Comparison of ENCODE assay signal across 11 cellular contexts in genomic region chr4:168868044-168868855, GRCh38.
DNase-seq lines count a peak whose midpoint lies in the region; ATAC-seq, FAIRE-seq and TF ChIP-seq lines count a peak whose summit lies in the region.
"Had no signal": no experiment of that assay in that cellular context is flagged by ENCODE, and none has a peak within 500 bp of the region (broad histone marks: within the 10 kb centered on the region; RNA-seq: fewer than 3 reads in every experiment).

No MANE protein-coding gene starts in this region.

- POLR2A ChIA-PET in GM12878 (lab: Charles Lee): no interaction called here

- H3K79me2 ChIP-seq in GM12878 (ENCODE audit: control insufficient read depth, insufficient read depth, low read length): no peaks in the 10 kb centered on the region

- no peak for TF ChIP-seq EP300 in GM12878 (IDR thresholded peaks at IDR 0.05; ENCODE audit: borderline replicate concordance in 1 of 2, control insufficient read depth in 1 of 2, low read depth in 2 of 2, low read length in 2 of 2)
- TF ChIP-seq EP300 in transverse colon (IDR thresholded peaks at IDR 0.05; ENCODE audit: low read depth): no peak

- H4K20me1 ChIP-seq in GM12878 (ENCODE audit: control insufficient read depth, insufficient read depth): no peaks in the 10 kb centered on the region

- no peak overlapping the region for H3K27ac ChIP-seq in GM12878 (ENCODE audit: control insufficient read depth, insufficient read depth)
- peak overlapping the region; percentile 23 to 54 (median 44) for H3K27ac ChIP-seq in transverse colon

- H3K4me2 ChIP-seq in GM12878 (ENCODE audit: control insufficient read depth, insufficient read depth): no peak overlapping the region

- intact Hi-C loops in activated naive CD4-positive, alpha-beta T cell treated with anti-CD3 and anti-CD28 coated beads for 36 hours (cut with micrococcal nuclease): loop anchor here (1.0 to 2.0 kb wide), 2 partner anchors 157 to 357 kb away; no protein-coding TSS in a partner anchor
- intact Hi-C loops in GM12878 (cut with micrococcal nuclease; ENCODE audit: unreplicated experiment): no loop called here
- intact Hi-C loops in transverse colon (cut with DNase I; ENCODE audit: low total_unique reads): no loop called here

- no peak overlapping the region for H3K9ac ChIP-seq in GM12878 (ENCODE audit: control insufficient read depth, insufficient read depth, low read length)

- ATAC-seq in GM12878: no peak
- no peak for ATAC-seq in GM21825 (IDR thresholded peaks at IDR 0.05; ENCODE audit: unreplicated experiment)
- ATAC-seq: naive thymus-derived CD8-positive, alpha-beta T cell had no signal

- no peak for TF ChIP-seq CTCF in GM12878 (IDR thresholded peaks at IDR 0.05 in 2 of 3, conservative IDR thresholded peaks at IDR 0.05 in 1 of 3; ENCODE audit: control insufficient read depth in 2 of 3, extremely low read depth in 1 of 3, insufficient read depth in 1 of 3, low read depth in 3 of 3, low read length in 3 of 3)
- TF ChIP-seq CTCF in transverse colon (IDR thresholded peaks at IDR 0.05): no peak
- TF ChIP-seq CTCF in D721Med (IDR thresholded peaks at IDR 0.05; ENCODE audit: insufficient read depth, missing control alignments): no peak

- WGBS in GM12878 (ENCODE audit: insufficient coverage, insufficient replicate concordance, low lambda C conversion rate, missing lambda C conversion rate): 54% methylated on average over 5 of the region's 5 CpGs
- WGBS in transverse colon (ENCODE audit: low coverage in 1 of 2), 2 donors: 69 to 70% methylated on average over 5 of the region's 5 CpGs

- BruUV-seq in GM12878 (replicated peaks; lab: Mats Ljungman, UMichigan): no TSS peak

- H3K4me3 ChIP-seq in GM12878 (no peak overlapping the region), transverse colon (no peak overlapping the region)

- RAD21 ChIA-PET in GM12878 (lab: Charles Lee; ENCODE audit: unreplicated experiment): no interaction called here

- SMC1A ChIA-PET in GM12878 (lab: Charles Lee; ENCODE audit: uncharacterized antibody, unreplicated experiment): no interaction called here

- H3K27me3 Mint-ChIP-seq in activated naive CD4-positive, alpha-beta T cell treated with anti-CD3 and anti-CD28 coated beads for 36 hours (ENCODE audit: low read depth): peaks cover 17% of the 10 kb centered on the region

- H3K36me3 ChIP-seq in GM12878 (ENCODE audit: control insufficient read depth in 2 of 2, insufficient read depth in 2 of 2, low read length in 1 of 2): no peaks in the 10 kb centered on the region
- no peaks in the 10 kb centered on the region for H3K36me3 ChIP-seq in transverse colon

- DNase-seq in activated naive CD4-positive, alpha-beta T cell treated with anti-CD3 and anti-CD28 coated beads for 36 hours: no peak
- no peak for DNase-seq in activated naive CD4-positive, alpha-beta T cell treated with Interleukin-2 at 50 U/mL for 16 hours
- DNase-seq in GM12878 (ENCODE audit: low read depth, low spot score) (no peak), iris pigment epithelial cell (ENCODE audit: low read depth) (peak; percentile 92), transverse colon (no peak), activated gamma-delta T cell treated with Interleukin-2 at 50 U/mL for 16 hours (no peak), D721Med (ENCODE audit: insufficient read length, low spot score) (no peak)
- DNase-seq: naive thymus-derived CD8-positive, alpha-beta T cell had no signal

- H3K27ac Mint-ChIP-seq in activated naive CD4-positive, alpha-beta T cell treated with anti-CD3 and anti-CD28 coated beads for 36 hours: peak overlapping the region; percentile 77
- H3K27ac Mint-ChIP-seq: B cell; naive thymus-derived CD8-positive, alpha-beta T cell had no signal

- H3K27me3 ChIP-seq in GM12878 (replicated peaks in 1 of 2; ENCODE audit: control insufficient read depth in 2 of 2, insufficient read depth in 2 of 2, low read length in 1 of 2): peaks cover 0 to 4% of the 10 kb centered on the region in 2 experiments; a peak in 1 of 4 replicates
- H3K27me3 ChIP-seq in transverse colon: no peaks in the 10 kb centered on the region

- H3K36me3 Mint-ChIP-seq in activated naive CD4-positive, alpha-beta T cell treated with anti-CD3 and anti-CD28 coated beads for 36 hours (ENCODE audit: low read depth): no peaks in the 10 kb centered on the region
- H3K36me3 Mint-ChIP-seq: naive thymus-derived CD8-positive, alpha-beta T cell had no signal

- no peaks in the 10 kb centered on the region for H3K4me1 ChIP-seq in GM12878 (ENCODE audit: control insufficient read depth, insufficient read depth, low read length)
- H3K4me1 ChIP-seq in transverse colon: peaks cover 0 to 27% (median 22%) of the 10 kb centered on the region in 4 donors

- TF ChIP-seq RAD21 in GM12878 (IDR thresholded peaks at IDR 0.05; ENCODE audit: insufficient read depth, low read depth, low read length): no peak

- peaks cover 6% of the 10 kb centered on the region for H3K4me1 Mint-ChIP-seq in activated naive CD4-positive, alpha-beta T cell treated with anti-CD3 and anti-CD28 coated beads for 36 hours (ENCODE audit: low read depth)
- H3K4me1 Mint-ChIP-seq: B cell; naive thymus-derived CD8-positive, alpha-beta T cell had no signal

- H2AFZ ChIP-seq in GM12878 (ENCODE audit: control insufficient read depth, low read depth, low read length): no peak overlapping the region

- TF ChIP-seq POLR2A in GM12878 (IDR thresholded peaks at IDR 0.05; ENCODE audit: low read depth, low read length) (no peak), transverse colon (IDR thresholded peaks at IDR 0.05) (no peak)

- H3K4me3 Mint-ChIP-seq in activated naive CD4-positive, alpha-beta T cell treated with anti-CD3 and anti-CD28 coated beads for 36 hours: no peak overlapping the region
- H3K4me3 Mint-ChIP-seq: B cell; naive thymus-derived CD8-positive, alpha-beta T cell had no signal

- in situ Hi-C loops in GM12878 (cut with MboI): no loop called here
- in situ Hi-C loops in transverse colon (cut with MboI; ENCODE audit: low pct_ligation_motif_present in 1 of 4, low pct_unique_long_range_greater_than_20kb in 1 of 4, low sequenced_read_pairs in 3 of 4): no loop called here

- peak; percentile 75 for FAIRE-seq in GM12878 (lab: Jason Lieb, UNC)
- no peak for FAIRE-seq in D721Med (lab: Jason Lieb, UNC)
- FAIRE-seq: H54 had no signal

- CTCF ChIA-PET in activated naive CD4-positive, alpha-beta T cell treated with anti-CD3 and anti-CD28 coated beads for 36 hours (lab: Charles Lee): no interaction called here
- CTCF ChIA-PET in GM12878 (lab: Yijun Ruan, JAX): no interaction called here

- H3K9me3 ChIP-seq in GM12878 (replicated peaks; ENCODE audit: control insufficient read depth, insufficient read depth, low read length) (no peaks in the 10 kb centered on the region), transverse colon (no peaks in the 10 kb centered on the region)

- no peaks in the 10 kb centered on the region for H3K9me3 Mint-ChIP-seq in activated naive CD4-positive, alpha-beta T cell treated with anti-CD3 and anti-CD28 coated beads for 36 hours
- H3K9me3 Mint-ChIP-seq: naive thymus-derived CD8-positive, alpha-beta T cell had no signal

TF ChIP-seq in GM12878, 131 proteins besides CTCF, POLR2A, EP300 and RAD21:
- no peak for TF ChIP-seq FOS (IDR thresholded peaks at IDR 0.05; ENCODE audit: borderline replicate concordance, extremely low read depth, insufficient read length)
